Comparison of ENCODE assay signal across 8 cellular contexts in genomic region chr9:110256392-110257096, GRCh38. TPM values are rescaled to one million over a fixed set of nuclear protein-coding genes. Genes with fewer than 3 reads are reported as not detected.
A peak's percentile ranks its signal among the peaks of the same experiment; 100 is the strongest.
DNase-seq lines count a peak whose midpoint lies in the region; ATAC-seq and TF ChIP-seq lines count a peak whose summit lies in the region.

Gene TXN, minus strand, starts transcription at chr9:110256507. Its CDS starts 72 bp downstream, at chr9:110256435.

- in situ Hi-C loops in mammary epithelial cell (cut with MboI; ENCODE audit: low sequenced_read_pairs in 2 of 2), result no loop called here

- WGBS in mammary epithelial cell (ENCODE audit: low coverage, missing lambda C conversion rate), result 2% methylated on average over 20 of the region's 64 CpGs

- CTCF ChIA-PET in AG04449 (lab: Yijun Ruan, JAX) (interaction anchor here (0.9 to 2.0 kb wide), 3 partner anchors 39 to 367 kb away, joined by 3 to 8 read pairs (median 3); no protein-coding TSS in a partner anchor), mammary epithelial cell (lab: Charles Lee; ENCODE audit: low non-redundant PET) (no interaction called here)

- H2AFZ ChIP-seq in mammary epithelial cell (ENCODE audit: low read depth, low read length), result peak within 1 kb of the TSS; percentile 76

- peaks cover 0 to 2% (median 0%) of the 10 kb centered on the region in 3 donors for H3K27me3 Mint-ChIP-seq in immature natural killer cell (ENCODE audit: low read depth in 3 of 3)

- H4K20me1 ChIP-seq in mammary epithelial cell (ENCODE audit: insufficient read depth, low read length), result peaks cover 13% of the 10 kb centered on the region

- peaks cover 35% of the 10 kb centered on the region for H3K4me1 ChIP-seq in mammary epithelial cell (ENCODE audit: insufficient read depth, low read length)

- no TSS peak for BruUV-seq in mammary epithelial cell (replicated peaks; lab: Mats Ljungman, UMichigan)

- intact Hi-C loops in mammary epithelial cell (cut with micrococcal nuclease), result loop anchor here (1.0 to 5.0 kb wide), 9 partner anchors 22 to 367 kb away; no protein-coding TSS in a partner anchor

- no peaks in the 10 kb centered on the region for H3K36me3 Mint-ChIP-seq in immature natural killer cell

- POLR2A ChIA-PET in AG04449 (lab: Yijun Ruan, JAX), result interaction anchor here (0.5 to 1.2 kb wide), 18 partner anchors 13 to 440 kb away, joined by 3 to 10 read pairs (median 3); no protein-coding TSS in a partner anchor

- peak; percentile 61 for ATAC-seq in GM18870 (IDR thresholded peaks at IDR 0.05; ENCODE audit: unreplicated experiment)
- ATAC-seq in HG03108 (IDR thresholded peaks at IDR 0.05; ENCODE audit: unreplicated experiment), result peak; percentile 65

- peak within 1 kb of the TSS; percentile 89 for H3K4me3 ChIP-seq in AG04449 (ENCODE audit: low read depth, low read length)
- peak within 1 kb of the TSS; percentile 88 for H3K4me3 ChIP-seq in WI38 (ENCODE audit: low read depth, low read length)
- peak within 1 kb of the TSS; percentile 94 to 97 (median 95) for H3K4me3 ChIP-seq in mammary epithelial cell (replicated peaks in 1 of 3; ENCODE audit: insufficient read depth in 1 of 3, low read depth in 2 of 3, low read length in 3 of 3)

- no peaks in the 10 kb centered on the region for H3K9me3 Mint-ChIP-seq in immature natural killer cell

- H3K79me2 ChIP-seq in mammary epithelial cell (ENCODE audit: insufficient read depth, low read length), result peaks cover 60% of the 10 kb centered on the region

- TF ChIP-seq CTCF in AG04449 (IDR thresholded peaks at IDR 0.05; ENCODE audit: insufficient read depth, low read length, missing control alignments) (no peak), WI38 (IDR thresholded peaks at IDR 0.05; ENCODE audit: low read depth, low read length) (no peak), mammary epithelial cell (conservative IDR thresholded peaks at IDR 0.05 in 1 of 2, IDR thresholded peaks at IDR 0.05 in 1 of 2; ENCODE audit: extremely low read depth in 1 of 2, insufficient read depth in 1 of 2, low read depth in 1 of 2, low read length in 2 of 2) (no peak)

- H3K4me1 Mint-ChIP-seq in immature natural killer cell, result peaks cover 34 to 40% of the 10 kb centered on the region in 2 donors

- no peak for DNase-seq in AG04449 (ENCODE audit: low read depth, low spot score)
- peak; percentile 64 for DNase-seq in NCI-H2196 treated with DMSO at 0.1 percent for 48 hours (lab: John Stamatoyannopoulos, UW; ENCODE audit: unreplicated experiment)
- peak; percentile 95 for DNase-seq in mammary epithelial cell
- DNase-seq in immature natural killer cell, result peak; percentile 69 to 79 (median 79)
- peak; percentile 78 for DNase-seq in smooth muscle cell of the brain vasculature (ENCODE audit: low read depth, low spot score)

- no peaks in the 10 kb centered on the region for H3K27me3 ChIP-seq in mammary epithelial cell (ENCODE audit: insufficient read depth, low read length)

- H3K4me3 Mint-ChIP-seq in immature natural killer cell, result peak within 1 kb of the TSS; percentile 90 to 99 (median 98)

- H3K27ac ChIP-seq in mammary epithelial cell (ENCODE audit: insufficient read depth, low read depth, low read length), result peak within 1 kb of the TSS; percentile 94

- peak within 1 kb of the TSS; percentile 93 for H3K4me2 ChIP-seq in mammary epithelial cell (ENCODE audit: insufficient read depth, low read depth, low read length)

- H3K36me3 ChIP-seq in mammary epithelial cell (ENCODE audit: insufficient read depth, low read length), result no peaks in the 10 kb centered on the region

- H3K27ac Mint-ChIP-seq in immature natural killer cell, result peak within 1 kb of the TSS; percentile 86 to 93 (median 91)

- dilution Hi-C loops in mammary epithelial cell (cut with HindIII; ENCODE audit: low sequenced_read_pairs), result no loop called here

- H3K9ac ChIP-seq in mammary epithelial cell (ENCODE audit: insufficient read depth, low read length), result peak within 1 kb of the TSS; percentile 91

- no peaks in the 10 kb centered on the region for H3K9me3 ChIP-seq in mammary epithelial cell (replicated peaks; ENCODE audit: insufficient read depth, low read length)

RNA-seq across cellular contexts. Expression of gene TXN, which starts in this region (rescaled TPM):
- 100 to 1,000 TPM; 337 to 532 TPM for total RNA-seq in mammary epithelial cell
- polyA plus RNA-seq in mammary epithelial cell, result 760 TPM
- polyA minus RNA-seq in mammary epithelial cell, result 135 TPM
- polyA plus RNA-seq in immature natural killer cell, result 100 to 1,000 TPM; 145 to 157 (median 150) TPM
